In the genomic region with DNA sequence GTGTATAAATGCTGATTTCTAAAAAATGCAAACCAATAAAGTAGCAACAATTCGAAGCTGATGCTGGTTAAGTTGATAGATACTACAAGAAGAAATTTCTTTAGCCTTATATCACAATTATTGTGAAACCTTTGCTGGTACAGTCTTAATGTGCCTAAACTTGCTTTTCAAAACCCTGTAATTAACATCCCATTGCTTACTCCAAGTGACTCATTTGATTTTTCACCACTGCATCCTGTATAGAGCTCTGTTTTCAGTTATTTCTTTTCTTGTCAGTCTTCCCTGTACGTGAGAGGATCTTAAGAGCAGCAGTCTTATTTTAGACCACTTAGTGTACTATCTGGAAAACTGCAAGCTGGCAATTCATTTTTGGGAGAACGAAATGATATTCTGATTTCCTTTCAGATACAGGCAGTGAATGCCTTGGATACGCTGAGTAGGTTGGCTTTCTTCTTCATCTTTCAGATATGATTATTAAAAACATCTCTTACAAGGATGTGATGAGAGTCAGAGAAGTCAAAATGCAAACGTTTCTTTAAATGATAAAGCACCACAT, we compare ENCODE assay signal across 27 cellular contexts.
A peak's percentile ranks its signal among the peaks of the same experiment; 100 is the strongest.
DNase-seq lines count a peak whose midpoint lies in the region; ATAC-seq, FAIRE-seq and TF ChIP-seq lines count a peak whose summit lies in the region.
"Had no signal": no experiment of that assay in that cellular context is flagged by ENCODE, and none has a peak within 500 bp of the region (broad histone marks: within the 10 kb centered on the region; RNA-seq: fewer than 3 reads in every experiment).

No MANE protein-coding gene starts in this region.

- no peak overlapping the region for H3K27ac Mint-ChIP-seq in MCF 10A (ENCODE audit: low read depth, unreplicated experiment)
- H3K27ac Mint-ChIP-seq: activated CD4-positive, alpha-beta memory T cell treated with anti-CD3 and anti-CD28 coated beads for 36 hours; CD4-positive, alpha-beta memory T cell; mesothelial cell of epicardium; nephron progenitor cell; stimulated activated naive CD8-positive, alpha-beta T cell treated with anti-CD3 and anti-CD28 coated beads, Interleukin-15, Interleukin-2, amounts not matched to agents 100 ng/mL and 50 ng/mL, for 24 hours had no signal

- no peaks in the 10 kb centered on the region for H3K9me2 ChIP-seq in PC-3 (replicated peaks; ENCODE audit: low read length)

- no peak overlapping the region for H3K27ac ChIP-seq in breast epithelium
- no peak overlapping the region for H3K27ac ChIP-seq in PC-3 (ENCODE audit: low read length)
- no peak overlapping the region for H3K27ac ChIP-seq in kidney (ENCODE audit: low read depth in 2 of 2, low read length in 2 of 2)
- H3K27ac ChIP-seq: upper lobe of right lung had no signal

- H3K36me3 ChIP-seq in breast epithelium (no peaks in the 10 kb centered on the region), PC-3 (ENCODE audit: low read depth, low read length) (no peaks in the 10 kb centered on the region), kidney (ENCODE audit: control insufficient read depth in 1 of 2, insufficient read depth in 2 of 2, low read length in 2 of 2) (no peaks in the 10 kb centered on the region)
- H3K36me3 ChIP-seq: upper lobe of right lung had no signal

- peaks cover 5% of the 10 kb centered on the region for H3K4me1 Mint-ChIP-seq in MCF 10A (ENCODE audit: insufficient read depth, unreplicated experiment)
- H3K4me1 Mint-ChIP-seq: CD4-positive, alpha-beta memory T cell had no signal

- H3K9ac ChIP-seq in PC-3 (ENCODE audit: low read length) (no peak overlapping the region), kidney (ENCODE audit: low read length in 2 of 2) (no peak overlapping the region)

- POLR2A ChIA-PET in MCF 10A (lab: Yijun Ruan, JAX) (interaction anchor here (1.4 kb wide), 1 partner anchor 11 kb away, joined by 3 read pairs; no protein-coding TSS in a partner anchor), PC-3 (lab: Charles Lee; ENCODE audit: unreplicated experiment) (no interaction called here)

- H4K20me1 ChIP-seq in PC-3 (ENCODE audit: low read length) = no peaks in the 10 kb centered on the region

- H3K79me2 ChIP-seq in PC-3 (ENCODE audit: low read length) = no peaks in the 10 kb centered on the region

- H3K4me3 ChIP-seq in breast epithelium = no peak overlapping the region
- no peak overlapping the region for H3K4me3 ChIP-seq in PC-3 (ENCODE audit: low read length)
- no peak overlapping the region for H3K4me3 ChIP-seq in kidney (ENCODE audit: low read length in 2 of 2)
- H3K4me3 ChIP-seq: upper lobe of right lung had no signal

- intact Hi-C loops in MCF 10A (cut with micrococcal nuclease) (no loop called here), breast epithelium (cut with DNase I; ENCODE audit: low total_unique reads) (no loop called here), PC-3 (cut with micrococcal nuclease) (no loop called here), kidney (cut with DNase I) (no loop called here)

- TF ChIP-seq CTCF in MCF 10A (IDR thresholded peaks at IDR 0.05; ENCODE audit: unreplicated experiment) (no peak), breast epithelium (IDR thresholded peaks at IDR 0.05) (no peak), PC-3 (conservative IDR thresholded peaks at IDR 0.05; ENCODE audit: low read depth, low read length) (no peak), kidney (IDR thresholded peaks at IDR 0.05; ENCODE audit: borderline replicate concordance, extremely low read depth, insufficient read depth) (no peak)

- no peaks in the 10 kb centered on the region for H3K9me3 ChIP-seq in breast epithelium
- no peaks in the 10 kb centered on the region for H3K9me3 ChIP-seq in PC-3 (ENCODE audit: low read length)
- H3K9me3 ChIP-seq in kidney (ENCODE audit: control insufficient read depth in 1 of 2, low read length in 2 of 2) = no peaks in the 10 kb centered on the region
- H3K9me3 ChIP-seq: upper lobe of right lung had no signal

- no peak overlapping the region for H2AFZ ChIP-seq in PC-3 (ENCODE audit: low read length)

- BruUV-seq in MCF 10A (replicated peaks; lab: Mats Ljungman, UMichigan) (no TSS peak), PC-3 (replicated peaks; lab: Mats Ljungman, UMichigan) (no TSS peak)

- H3F3A ChIP-seq in PC-3 (ENCODE audit: low read length, unreplicated experiment) = no peaks in the 10 kb centered on the region

- no peak overlapping the region for H3K4me2 ChIP-seq in PC-3 (ENCODE audit: low read length)

- FAIRE-seq in kidney (lab: Jason Lieb, UNC) = no peak
- FAIRE-seq: A204.1, frontal cortex had no signal

- H3K27me3 ChIP-seq in breast epithelium (no peaks in the 10 kb centered on the region), PC-3 (ENCODE audit: low read length) (peaks cover 23% of the 10 kb centered on the region)
- H3K27me3 ChIP-seq: upper lobe of right lung had no signal

- H3K4me1 ChIP-seq in breast epithelium (no peaks in the 10 kb centered on the region), PC-3 (ENCODE audit: insufficient read depth, low read length) (no peaks in the 10 kb centered on the region), kidney (ENCODE audit: control insufficient read depth in 1 of 2, insufficient read depth in 1 of 2, low read depth in 1 of 2, low read length in 2 of 2) (no peaks in the 10 kb centered on the region)
- H3K4me1 ChIP-seq: upper lobe of right lung had no signal

- H3K9me3 Mint-ChIP-seq in MCF 10A (ENCODE audit: unreplicated experiment) = peaks cover 7% of the 10 kb centered on the region
- H3K9me3 Mint-ChIP-seq: activated CD4-positive, alpha-beta memory T cell treated with anti-CD3 and anti-CD28 coated beads for 36 hours; mesothelial cell of epicardium had no signal

- 0 out of 2 replicates have a peak, but pooled peaks have one; percentile 15 for ATAC-seq in PC-3
- ATAC-seq in esophagus mucosa = peak; percentile 74
- no peak for ATAC-seq in HG03571 (IDR thresholded peaks at IDR 0.05; ENCODE audit: unreplicated experiment)
- ATAC-seq: upper lobe of right lung had no signal

- no peak overlapping the region for H3K4me3 Mint-ChIP-seq in MCF 10A (ENCODE audit: unreplicated experiment)
- H3K4me3 Mint-ChIP-seq: activated CD4-positive, alpha-beta memory T cell treated with anti-CD3 and anti-CD28 coated beads for 36 hours; CD4-positive, alpha-beta memory T cell; mesothelial cell of epicardium; nephron progenitor cell; stimulated activated naive CD8-positive, alpha-beta T cell treated with anti-CD3 and anti-CD28 coated beads, Interleukin-15, Interleukin-2, amounts not matched to agents 100 ng/mL and 50 ng/mL, for 24 hours had no signal

- no peak for TF ChIP-seq POLR2A in breast epithelium (IDR thresholded peaks at IDR 0.05)

- CTCF ChIA-PET in MCF 10A (lab: Yijun Ruan, JAX) = no interaction called here
- CTCF ChIA-PET in PC-3 (lab: Charles Lee) = no interaction called here

- no peaks in the 10 kb centered on the region for H3K36me3 Mint-ChIP-seq in MCF 10A (ENCODE audit: insufficient read depth, unreplicated experiment)
- H3K36me3 Mint-ChIP-seq: activated CD4-positive, alpha-beta memory T cell treated with anti-CD3 and anti-CD28 coated beads for 36 hours; CD4-positive, alpha-beta memory T cell; mesothelial cell of epicardium had no signal

- DNase-seq in MCF 10A (ENCODE audit: unreplicated experiment) = peak; percentile 41
- DNase-seq in breast epithelium (ENCODE audit: low spot score in 2 of 2) = no peak
- DNase-seq in PC-3 = no peak
- DNase-seq in kidney = no peak
- DNase-seq in NCI-H2196 treated with DMSO at 0.1 percent for 48 hours (lab: John Stamatoyannopoulos, UW; ENCODE audit: unreplicated experiment) = no peak
- DNase-seq in 8988T = no peak
- DNase-seq: activated CD4-positive, alpha-beta memory T cell treated with anti-CD3 and anti-CD28 coated beads for 36 hours; activated naive CD4-positive, alpha-beta T cell; anterior cingulate cortex; CD4-positive, alpha-beta memory T cell; DMS53; kidney glomerular epithelial cell; NCI-H1105 treated with DMSO at 0.1 percent for 48 hours; NCI-H2171; NCI-H774; nephron progenitor cell; OCI-M1; SIG-M5; stimulated activated CD4-positive, alpha-beta T cell treated with anti-CD3 and anti-CD28 coated beads, Interleukin-2, amount 100 ng/mL, for 24 hours; T-helper 2 cell; upper lobe of right lung had no signal

- peaks cover 40% of the 10 kb centered on the region for H3K27me3 Mint-ChIP-seq in MCF 10A (ENCODE audit: insufficient read depth, unreplicated experiment)
- H3K27me3 Mint-ChIP-seq: activated CD4-positive, alpha-beta memory T cell treated with anti-CD3 and anti-CD28 coated beads for 36 hours; CD4-positive, alpha-beta memory T cell; stimulated activated naive CD8-positive, alpha-beta T cell treated with anti-CD3 and anti-CD28 coated beads, Interleukin-15, Interleukin-2, amounts not matched to agents 100 ng/mL and 50 ng/mL, for 24 hours had no signal
